Comparison of ENCODE assay signal across 22 cellular contexts in genomic region chr12:65526311-65526710, GRCh38.
DNase-seq lines count a peak whose midpoint lies in the region; ATAC-seq, FAIRE-seq and TF ChIP-seq lines count a peak whose summit lies in the region.
"Had no signal": no experiment of that assay in that cellular context is flagged by ENCODE, and none has a peak within 500 bp of the region (broad histone marks: within the 10 kb centered on the region; RNA-seq: fewer than 3 reads in every experiment).

No MANE protein-coding gene starts in this region.

- ATAC-seq in left lobe of liver (no peak), HG02588 (IDR thresholded peaks at IDR 0.05; ENCODE audit: unreplicated experiment) (no peak)
- ATAC-seq: right lobe of liver; stimulated activated effector memory CD8-positive, alpha-beta T cell treated with anti-CD3 and anti-CD28 coated beads, Interleukin-12 subunit alpha, Interleukin-12 subunit beta, amount 100 ng/mL, for 72 hours had no signal

- peak overlapping the region; percentile 87 for H3K27ac ChIP-seq in epithelial cell of prostate
- H3K27ac ChIP-seq in osteoblast (ENCODE audit: low read depth, low read length) = peak overlapping the region; percentile 97
- no peak overlapping the region for H3K27ac ChIP-seq in dorsolateral prefrontal cortex
- H3K27ac ChIP-seq: BLaER1 treated with 17β-estradiol and CSF1 and Interleukin-3, amounts not matched to agents 10 nM and 100 nM; right lobe of liver had no signal

- no peak overlapping the region for H2AFZ ChIP-seq in osteoblast (ENCODE audit: low read length)

- peak overlapping the region; percentile 8 for H3K4me2 ChIP-seq in osteoblast (ENCODE audit: insufficient read depth, low read length)
- H3K4me2 ChIP-seq: BLaER1 treated with 17β-estradiol and CSF1 and Interleukin-3, amounts not matched to agents 10 nM and 100 nM had no signal

- intact Hi-C loops in dorsolateral prefrontal cortex (cut with DNase I) = no loop called here

- no peaks in the 10 kb centered on the region for H3K27me3 ChIP-seq in osteoblast (ENCODE audit: insufficient read depth, low read length)
- peaks cover 0 to 16% (median 0%) of the 10 kb centered on the region in 45 donors for H3K27me3 ChIP-seq in dorsolateral prefrontal cortex
- H3K27me3 ChIP-seq: BLaER1 treated with 17β-estradiol and CSF1 and Interleukin-3, amounts not matched to agents 10 nM and 100 nM; right lobe of liver had no signal

- H4K20me1 ChIP-seq in osteoblast (ENCODE audit: insufficient read depth, low read length) = no peaks in the 10 kb centered on the region
- H4K20me1 ChIP-seq: BLaER1 treated with 17β-estradiol and CSF1 and Interleukin-3, amounts not matched to agents 10 nM and 100 nM had no signal

- no peaks in the 10 kb centered on the region for H3K9me3 ChIP-seq in osteoblast (ENCODE audit: low read depth, low read length)
- H3K9me3 ChIP-seq: right lobe of liver had no signal

- no peak for TF ChIP-seq CTCF in osteoblast (IDR thresholded peaks at IDR 0.05; ENCODE audit: extremely low read depth, low read depth, low read length)
- no peak for TF ChIP-seq CTCF in dorsolateral prefrontal cortex (IDR thresholded peaks at IDR 0.05 in 54 of 56, conservative IDR thresholded peaks at IDR 0.05 in 2 of 56; ENCODE audit: low read depth in 1 of 56, partially characterized antibody in 56 of 56)

- H3K4me1 ChIP-seq in osteoblast (ENCODE audit: insufficient read depth, low read length) = peaks cover 39% of the 10 kb centered on the region
- H3K4me1 ChIP-seq: BLaER1 treated with 17β-estradiol and CSF1 and Interleukin-3, amounts not matched to agents 10 nM and 100 nM; right lobe of liver had no signal

- no peak overlapping the region for H3K4me3 ChIP-seq in osteoblast (ENCODE audit: insufficient read depth, low read length)
- no peak overlapping the region for H3K4me3 ChIP-seq in dorsolateral prefrontal cortex
- H3K4me3 ChIP-seq: BLaER1 treated with 17β-estradiol and CSF1 and Interleukin-3, amounts not matched to agents 10 nM and 100 nM; right lobe of liver had no signal

- no peaks in the 10 kb centered on the region for H3K79me2 ChIP-seq in osteoblast (ENCODE audit: insufficient read depth, low read length)

- DNase-seq in ELR (ENCODE audit: low read depth) = peak; percentile 88
- peak; percentile 34 for DNase-seq in RCC 7860 (ENCODE audit: low spot score)
- no peak for DNase-seq in epithelial cell of prostate (ENCODE audit: low read depth, low spot score)
- no peak for DNase-seq in osteoblast (ENCODE audit: insufficient read length, low spot score, missing footprints)
- DNase-seq in dorsolateral prefrontal cortex = no peak
- no peak for DNase-seq in left lobe of liver (ENCODE audit: low spot score)
- DNase-seq in NCI-H345 treated with DMSO at 0.1 percent for 48 hours (lab: John Stamatoyannopoulos, UW; ENCODE audit: unreplicated experiment) = no peak
- DNase-seq: activated gamma-delta T cell treated with Interleukin-2 at 50 U/mL for 16 hours; activated T-cell treated with anti-CD3 and anti-CD28 coated beads, Interleukin-2, amount 50 U/mL, for 1 hour; mesendoderm; NCI-H1105 treated with DMSO at 0.1 percent for 48 hours; NCI-H2029 treated with DMSO at 0.1 percent for 48 hours; NCI-H345; NCI-H748 treated with DMSO at 0.1 percent for 48 hours; right lobe of liver; RPMI8226; stimulated activated CD4-positive, alpha-beta T cell treated with anti-CD3 and anti-CD28 coated beads, Interleukin-4, amount 100 ng/mL, for 24 hours had no signal

- no peaks in the 10 kb centered on the region for H3K36me3 ChIP-seq in osteoblast (ENCODE audit: insufficient read depth, low read length)
- H3K36me3 ChIP-seq: BLaER1 treated with 17β-estradiol and CSF1 and Interleukin-3, amounts not matched to agents 10 nM and 100 nM; right lobe of liver had no signal

- no peak for FAIRE-seq in RCC 7860 (lab: Jason Lieb, UNC)
- FAIRE-seq: endothelial cell of umbilical vein, GM18507 had no signal

Comparison
In these comparisons a context has a peak if more than half of its experiments do, and no peak if none do; other contexts are left out.
1. DNase-seq: peak in ELR (single experiment) and RCC 7860 (single experiment); none in epithelial cell of prostate (single experiment), osteoblast (single experiment), dorsolateral prefrontal cortex (0 of 10), left lobe of liver (single experiment) and NCI-H345 treated with DMSO at 0.1 percent for 48 hours (single experiment).
2. H3K27ac ChIP-seq: peak in epithelial cell of prostate (single experiment) and osteoblast (single experiment); none in dorsolateral prefrontal cortex (0 of 59).